23 cellular contexts compared by ENCODE assay signal in the genomic region with DNA sequence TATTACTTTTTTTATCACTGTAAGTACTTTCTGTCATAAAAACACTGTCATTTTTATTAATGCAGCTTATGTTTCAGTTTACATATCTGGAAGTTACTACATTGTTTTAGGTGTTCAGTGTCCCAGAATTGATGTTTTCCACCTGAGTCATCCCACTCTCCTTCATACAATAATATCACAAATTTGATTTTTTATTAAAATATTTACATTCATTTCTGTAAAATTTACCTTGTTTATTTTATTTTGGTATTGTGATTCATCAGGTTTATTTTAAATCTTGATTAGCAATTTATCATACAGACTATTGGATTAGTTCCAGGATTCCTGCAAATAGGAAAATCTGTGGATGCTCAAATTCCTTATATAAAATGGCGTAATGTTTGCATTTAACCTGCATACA.
DNase-seq lines count a peak whose midpoint lies in the region; ATAC-seq, FAIRE-seq and TF ChIP-seq lines count a peak whose summit lies in the region.
"Had no signal": no experiment of that assay in that cellular context is flagged by ENCODE, and none has a peak within 500 bp of the region (broad histone marks: within the 10 kb centered on the region; RNA-seq: fewer than 3 reads in every experiment).

No MANE protein-coding gene starts in this region.

- H2BK12ac ChIP-seq in H9 (ENCODE audit: insufficient read length, low read depth, low read length) (no peak overlapping the region), mesenchymal stem cell (ENCODE audit: low read length in 2 of 2) (no peak overlapping the region)

- H2BK120ac ChIP-seq in H9 (ENCODE audit: low read depth, low read length, poor library complexity, severe bottlenecking): no peak overlapping the region
- H2BK120ac ChIP-seq in mesenchymal stem cell (ENCODE audit: low read depth, low read length): no peak overlapping the region

- H3K27me3 ChIP-seq in astrocyte (ENCODE audit: insufficient read depth, low read length): no peaks in the 10 kb centered on the region
- H3K27me3 ChIP-seq in fibroblast of lung (ENCODE audit: control insufficient read depth, insufficient read depth, low read length): no peaks in the 10 kb centered on the region
- no peaks in the 10 kb centered on the region for H3K27me3 ChIP-seq in pancreas
- no peaks in the 10 kb centered on the region for H3K27me3 ChIP-seq in H9 (ENCODE audit: insufficient read depth, low read length)
- no peaks in the 10 kb centered on the region for H3K27me3 ChIP-seq in mesenchymal stem cell (ENCODE audit: control insufficient read depth in 1 of 2, insufficient read depth in 1 of 2, low read length in 2 of 2)
- H3K27me3 ChIP-seq: ascending aorta, neutrophil, testis had no signal

- H3K4me3 Mint-ChIP-seq in HFFc6: no peak overlapping the region
- H3K4me3 Mint-ChIP-seq in astrocyte (ENCODE audit: unreplicated experiment): no peak overlapping the region
- no peak overlapping the region for H3K4me3 Mint-ChIP-seq in H9
- H3K4me3 Mint-ChIP-seq: activated CD8-positive, alpha-beta T cell treated with anti-CD3 and anti-CD28 coated beads for 36 hours; CD14-positive monocyte; T-helper 17 cell had no signal

- peak overlapping the region; percentile 51 for H3K27ac ChIP-seq in astrocyte (ENCODE audit: low read depth, low read length)
- no peak overlapping the region for H3K27ac ChIP-seq in fibroblast of lung (ENCODE audit: insufficient read depth, low read length)
- no peak overlapping the region for H3K27ac ChIP-seq in pancreas
- no peak overlapping the region for H3K27ac ChIP-seq in H9 (ENCODE audit: insufficient read length, low read depth, low read length)
- no peak overlapping the region for H3K27ac ChIP-seq in mesenchymal stem cell (ENCODE audit: low read length, poor library complexity, severe bottlenecking)
- H3K27ac ChIP-seq: ascending aorta, neutrophil, testis had no signal

- no peak overlapping the region for H3K4ac ChIP-seq in H9 (ENCODE audit: low read depth, low read length)
- no peak overlapping the region for H3K4ac ChIP-seq in mesenchymal stem cell (ENCODE audit: low read depth in 1 of 2, low read length in 2 of 2)

- H4K91ac ChIP-seq in H9 (ENCODE audit: insufficient read length, low read depth, low read length) (no peak overlapping the region), mesenchymal stem cell (ENCODE audit: low read length) (no peak overlapping the region)

- no peak overlapping the region for H2AK5ac ChIP-seq in H9 (ENCODE audit: insufficient read length, low read length)
- no peak overlapping the region for H2AK5ac ChIP-seq in mesenchymal stem cell (ENCODE audit: low read length, severe bottlenecking)

- H3K27me3 Mint-ChIP-seq in HFFc6 (ENCODE audit: insufficient read depth) (no peaks in the 10 kb centered on the region), astrocyte (ENCODE audit: low read depth, unreplicated experiment) (no peaks in the 10 kb centered on the region), H9 (ENCODE audit: low read depth) (no peaks in the 10 kb centered on the region)
- H3K27me3 Mint-ChIP-seq: activated CD8-positive, alpha-beta T cell treated with anti-CD3 and anti-CD28 coated beads for 36 hours; T-helper 17 cell had no signal

- no peak overlapping the region for H3K23ac ChIP-seq in H9 (ENCODE audit: insufficient read length, low read depth, low read length)
- no peak overlapping the region for H3K23ac ChIP-seq in mesenchymal stem cell (ENCODE audit: low read length in 2 of 2)

- H3K9me3 ChIP-seq in astrocyte (ENCODE audit: insufficient read depth, low read depth, low read length) (no peaks in the 10 kb centered on the region), fibroblast of lung (ENCODE audit: control insufficient read depth, insufficient read depth, low read depth, low read length) (no peaks in the 10 kb centered on the region), pancreas (no peaks in the 10 kb centered on the region), H9 (ENCODE audit: control insufficient read depth, low read depth, low read length) (no peaks in the 10 kb centered on the region), mesenchymal stem cell (ENCODE audit: control insufficient read depth, low read length) (no peaks in the 10 kb centered on the region)
- H3K9me3 ChIP-seq: ascending aorta, neutrophil, testis had no signal

- no peak overlapping the region for H3K56ac ChIP-seq in H9 (ENCODE audit: insufficient read length, low read depth, low read length)

- H4K20me1 ChIP-seq in astrocyte (ENCODE audit: insufficient read depth, low read length): no peaks in the 10 kb centered on the region
- H4K20me1 ChIP-seq in fibroblast of lung (ENCODE audit: control insufficient read depth, extremely low read depth, insufficient read depth, low read length): no peaks in the 10 kb centered on the region
- no peaks in the 10 kb centered on the region for H4K20me1 ChIP-seq in H9 (ENCODE audit: control insufficient read depth, insufficient read depth, insufficient read length)

- H3K9ac ChIP-seq in astrocyte (ENCODE audit: low read length) (no peak overlapping the region), fibroblast of lung (ENCODE audit: insufficient read depth, low read length) (no peak overlapping the region), H9 (ENCODE audit: extremely low read depth, insufficient read length, low read length) (no peak overlapping the region), mesenchymal stem cell (ENCODE audit: low read length) (no peak overlapping the region)

- FAIRE-seq in astrocyte (lab: Jason Lieb, UNC) (no peak), pancreas (lab: Jason Lieb, UNC) (peak; percentile 51)
- FAIRE-seq: GM12878 had no signal

- H3K14ac ChIP-seq in H9 (ENCODE audit: insufficient read depth, low read length): no peak overlapping the region
- no peak overlapping the region for H3K14ac ChIP-seq in mesenchymal stem cell (ENCODE audit: low read length in 2 of 2)

- H3K79me2 ChIP-seq in astrocyte (ENCODE audit: insufficient read depth, low read length): no peaks in the 10 kb centered on the region
- no peaks in the 10 kb centered on the region for H3K79me2 ChIP-seq in fibroblast of lung (ENCODE audit: control insufficient read depth, insufficient read depth, low read length)
- H3K79me2 ChIP-seq in H9 (ENCODE audit: insufficient read depth, low read length): no peaks in the 10 kb centered on the region

- H3K18ac ChIP-seq in H9 (ENCODE audit: insufficient read length, low read depth, low read length) (no peak overlapping the region), mesenchymal stem cell (ENCODE audit: low read depth in 1 of 2, low read length in 2 of 2) (no peak overlapping the region)

- H3K4me1 Mint-ChIP-seq in HFFc6 (ENCODE audit: low read depth) (peaks cover 13% of the 10 kb centered on the region), astrocyte (ENCODE audit: low read depth, unreplicated experiment) (peaks cover 7% of the 10 kb centered on the region), H9 (peaks cover 8 to 11% of the 10 kb centered on the region in 2 experiments)
- H3K4me1 Mint-ChIP-seq: CD14-positive monocyte, T-helper 17 cell had no signal

- H4K5ac ChIP-seq in H9 (ENCODE audit: insufficient read length, low read depth, low read length): no peak overlapping the region

- no peak overlapping the region for H2AFZ ChIP-seq in astrocyte (ENCODE audit: low read depth, low read length)
- no peak overlapping the region for H2AFZ ChIP-seq in fibroblast of lung (ENCODE audit: low read length)
- no peak overlapping the region for H2AFZ ChIP-seq in H9 (ENCODE audit: low read length)
- H2AFZ ChIP-seq in mesenchymal stem cell (ENCODE audit: low read depth, low read length): no peak overlapping the region

- intact Hi-C loops in pancreas (cut with DNase I): no loop called here

- H3K36me3 ChIP-seq in astrocyte (ENCODE audit: insufficient read depth, low read length): no peaks in the 10 kb centered on the region
- H3K36me3 ChIP-seq in fibroblast of lung (ENCODE audit: control insufficient read depth, insufficient read depth, low read length): no peaks in the 10 kb centered on the region
- H3K36me3 ChIP-seq in pancreas: no peaks in the 10 kb centered on the region
- H3K36me3 ChIP-seq in mesenchymal stem cell (ENCODE audit: control insufficient read depth in 1 of 2, insufficient read depth in 2 of 2, low read depth in 1 of 2, low read length in 2 of 2): no peaks in the 10 kb centered on the region
- H3K36me3 ChIP-seq: ascending aorta, neutrophil had no signal

- WGBS in pancreas, 2 donors: 88% methylated on average over 1 of the region's 1 CpG
- WGBS in H9 (ENCODE audit: extremely low coverage, insufficient read length, low lambda C conversion rate): no CpG with 5 or more reads among the region's 1 CpG
- WGBS in mesenchymal stem cell: no CpG with 5 or more reads among the region's 1 CpG

- no peak for ATAC-seq in pancreas
- ATAC-seq: activated CD8-positive, alpha-beta T cell treated with anti-CD3 and anti-CD28 coated beads for 36 hours; activated naive CD4-positive, alpha-beta T cell treated with anti-CD3 and anti-CD28 coated beads, Interleukin-2, amount 50 U/mL, for 72 hours; GM12878; left colon; stimulated activated naive CD8-positive, alpha-beta T cell treated with anti-CD3 and anti-CD28 coated beads, Interleukin-15, Interleukin-2, amounts not matched to agents 100 U/mL and 50 U/mL, for 24 hours; T-helper 17 cell had no signal

- H3K4me3 ChIP-seq in astrocyte (ENCODE audit: insufficient read depth, low read depth, low read length) (no peak overlapping the region), fibroblast of lung (replicated peaks in 1 of 4; ENCODE audit: control extremely low read depth in 1 of 4, insufficient read depth in 1 of 4, low read depth in 3 of 4, low read length in 4 of 4) (no peak overlapping the region), pancreas (no peak overlapping the region), mesenchymal stem cell (ENCODE audit: insufficient read depth in 1 of 2, low read depth in 1 of 2, low read length in 2 of 2) (no peak overlapping the region)
- H3K4me3 ChIP-seq: ascending aorta, GM12878, testis had no signal

- H3K36me3 Mint-ChIP-seq in HFFc6 (ENCODE audit: low read depth) (no peaks in the 10 kb centered on the region), astrocyte (ENCODE audit: low read depth, unreplicated experiment) (no peaks in the 10 kb centered on the region), H9 (ENCODE audit: insufficient read depth in 1 of 3, low read depth in 3 of 3) (no peaks in the 10 kb centered on the region; a peak in 1 of 7 replicates)
- H3K36me3 Mint-ChIP-seq: activated naive CD4-positive, alpha-beta T cell treated with anti-CD3 and anti-CD28 coated beads, Interleukin-2, amount 50 U/mL, for 72 hours; CD14-positive monocyte had no signal

- no peaks in the 10 kb centered on the region for H3K23me2 ChIP-seq in H9 (ENCODE audit: insufficient read length, low read depth, low read length, poor library complexity, severe bottlenecking)

- H3K27ac Mint-ChIP-seq in HFFc6 (peak overlapping the region; percentile 31; the same call in 1 of the 2 replicates), astrocyte (ENCODE audit: unreplicated experiment) (peak overlapping the region; percentile 77), H9 (no peak overlapping the region)
- H3K27ac Mint-ChIP-seq: activated CD8-positive, alpha-beta T cell treated with anti-CD3 and anti-CD28 coated beads for 36 hours; activated naive CD4-positive, alpha-beta T cell treated with anti-CD3 and anti-CD28 coated beads, Interleukin-2, amount 50 U/mL, for 72 hours; activated T-helper 2 cell treated with anti-CD3 and anti-CD28 coated beads, Interferon-gamma antibody, Interleukin-2, Interleukin-4, amounts not matched to agents 10 μg/mL and 5 μg/mL and 100 μg/mL, durations not matched to agents 14 hours and 24 hours and 36 hours; CD14-positive monocyte; T-helper 17 cell had no signal

- H4K8ac ChIP-seq in H9 (replicated peaks; ENCODE audit: insufficient read length, low read depth, low read length) (no peak overlapping the region), mesenchymal stem cell (ENCODE audit: low read length) (no peak overlapping the region)

- no peak overlapping the region for H2BK20ac ChIP-seq in H9 (ENCODE audit: low read depth, low read length, poor library complexity, severe bottlenecking)

- H2BK5ac ChIP-seq in H9 (ENCODE audit: insufficient read length, low read length) (no peak overlapping the region), mesenchymal stem cell (ENCODE audit: low read depth, low read length, poor library complexity, severe bottlenecking) (no peak overlapping the region)

- H3K79me1 ChIP-seq in H9 (ENCODE audit: insufficient read depth, low read depth, low read length, poor library complexity, severe bottlenecking) (no peaks in the 10 kb centered on the region), mesenchymal stem cell (replicated peaks; ENCODE audit: low read length, poor library complexity, severe bottlenecking) (no peaks in the 10 kb centered on the region)

- H3K4me2 ChIP-seq in astrocyte (ENCODE audit: low read length): peak overlapping the region; percentile 57
- no peak overlapping the region for H3K4me2 ChIP-seq in fibroblast of lung (ENCODE audit: extremely low read depth, insufficient read depth, low read length)
- H3K4me2 ChIP-seq in H9 (ENCODE audit: insufficient read depth, insufficient read length, low read length): no peak overlapping the region
- no peak overlapping the region for H3K4me2 ChIP-seq in mesenchymal stem cell (ENCODE audit: low read length, poor library complexity, severe bottlenecking)

- H2BK15ac ChIP-seq in H9 (ENCODE audit: low read depth, low read length): no peak overlapping the region
- H2BK15ac ChIP-seq in mesenchymal stem cell (ENCODE audit: low read depth, poor library complexity, severe bottlenecking): no peak overlapping the region

- no peak overlapping the region for H3T11ph ChIP-seq in H9 (ENCODE audit: low read length)

- H3K4me1 ChIP-seq in astrocyte (ENCODE audit: insufficient read depth, low read length) (no peaks in the 10 kb centered on the region), fibroblast of lung (ENCODE audit: control insufficient read depth, extremely low read depth, insufficient read depth, low read length) (no peaks in the 10 kb centered on the region), pancreas (no peaks in the 10 kb centered on the region), H9 (ENCODE audit: insufficient read depth, low read length) (0 out of 2 replicates have a peak, but pooled peaks cover 3% of the 10 kb centered on the region), mesenchymal stem cell (ENCODE audit: control insufficient read depth, insufficient read depth, low read depth, low read length) (no peaks in the 10 kb centered on the region)
- H3K4me1 ChIP-seq: ascending aorta, testis had no signal

- DNase-seq in HFFc6: no peak
- DNase-seq in astrocyte (ENCODE audit: low read depth): peak; percentile 27
- peak; percentile 25 to 39 for DNase-seq in fibroblast of lung (ENCODE audit: low read depth in 2 of 2)
- DNase-seq in pancreas: no peak
- DNase-seq in GM19238 (ENCODE audit: insufficient read length, low spot score): no peak
- DNase-seq in H9: no peak
- no peak for DNase-seq in mesenchymal stem cell
- DNase-seq in NCI-H1417 (lab: John Stamatoyannopoulos, UW): no peak
- DNase-seq: activated CD4-positive, alpha-beta T cell treated with anti-CD3 and anti-CD28 coated beads for 1 hour; activated CD8-positive, alpha-beta T cell treated with anti-CD3 and anti-CD28 coated beads for 36 hours; left colon; mesendoderm; NCI-H1105 treated with DMSO at 0.1 percent for 48 hours; NCI-H2029 treated with DMSO at 0.1 percent for 48 hours; stimulated activated naive CD8-positive, alpha-beta T cell treated with anti-CD3 and anti-CD28 coated beads, Interleukin-15, Interleukin-2, amounts not matched to agents 100 U/mL and 50 U/mL, for 24 hours; T-helper 17 cell; testis had no signal

- TF ChIP-seq CTCF in HFFc6 (IDR thresholded peaks at IDR 0.05) (no peak), astrocyte (IDR thresholded peaks at IDR 0.05; ENCODE audit: insufficient read depth, low read depth, low read length) (no peak), fibroblast of lung (conservative IDR thresholded peaks at IDR 0.05 in 1 of 2, IDR thresholded peaks at IDR 0.05 in 1 of 2; ENCODE audit: low read depth in 1 of 2, low read length in 2 of 2) (no peak), pancreas (IDR thresholded peaks at IDR 0.05) (no peak), H9 (conservative IDR thresholded peaks at IDR 0.05) (no peak)

- H3K9me3 Mint-ChIP-seq in HFFc6 (no peaks in the 10 kb centered on the region), astrocyte (ENCODE audit: unreplicated experiment) (no peaks in the 10 kb centered on the region), H9 (peaks cover 0 to 5% of the 10 kb centered on the region in 2 experiments; a peak in 1 of 5 replicates)

Comparison
In these comparisons a context has a peak if more than half of its experiments do, and no peak if none do; other contexts are left out.
1. DNase-seq: peak in astrocyte (single experiment) and fibroblast of lung (2 of 2); none in HFFc6 (single experiment), pancreas (0 of 6), GM19238 (single experiment), H9 (single experiment), mesenchymal stem cell (single experiment) and NCI-H1417 (0 of 3).
2. H3K27ac Mint-ChIP-seq: peak in HFFc6 (single experiment) and astrocyte (single experiment); none in H9 (0 of 3).